In genomic region chr15:68554716-68555347, GRCh38 we compare ENCODE assay signal across 16 cellular contexts. TPM values are rescaled to one million over a fixed set of nuclear protein-coding genes. Genes with fewer than 3 reads are reported as not detected.
"Had no signal": no experiment of that assay in that cellular context is flagged by ENCODE, and none has a peak within 500 bp of the region (broad histone marks: within the 10 kb centered on the region; RNA-seq: fewer than 3 reads in every experiment).

No MANE protein-coding gene starts in this region.

- H3K9me3 Mint-ChIP-seq: dendritic cell treated with granulocyte-macrophage colony-stimulating factor and Interleukin-4, amounts not matched to agents 40 ng/mL and 50 ng/mL, for 4 days; endodermal cell; naive thymus-derived CD8-positive, alpha-beta T cell; nephron progenitor cell; stimulated activated naive CD8-positive, alpha-beta T cell treated with anti-CD3 and anti-CD28 coated beads, Interleukin-15, amount 100 ng/mL, for 72 hours had no signal

- H3K4me3 Mint-ChIP-seq: dendritic cell treated with granulocyte-macrophage colony-stimulating factor and Interleukin-4, amounts not matched to agents 40 ng/mL and 50 ng/mL, for 4 days; endodermal cell; naive thymus-derived CD8-positive, alpha-beta T cell; nephron progenitor cell; stimulated activated naive CD8-positive, alpha-beta T cell treated with anti-CD3 and anti-CD28 coated beads, Interleukin-15, amount 100 ng/mL, for 72 hours had no signal

- H3K36me3 Mint-ChIP-seq: naive thymus-derived CD8-positive, alpha-beta T cell had no signal

- H3K9me3 ChIP-seq: colonic mucosa, gastrocnemius medialis, neutrophil, suprapubic skin, transverse colon, vagina had no signal

- H3K36me3 ChIP-seq: colonic mucosa, gastrocnemius medialis, neutrophil, suprapubic skin, transverse colon, vagina had no signal

- H3K27ac ChIP-seq: colonic mucosa, epithelial cell of prostate, gastrocnemius medialis, neutrophil, parathyroid adenoma, skin epidermis, suprapubic skin, transverse colon, vagina had no signal

- ATAC-seq: esophagus mucosa; gastrocnemius medialis; naive thymus-derived CD8-positive, alpha-beta T cell had no signal

- H3K27me3 ChIP-seq: vagina had no signal

- H3K27ac Mint-ChIP-seq: dendritic cell treated with granulocyte-macrophage colony-stimulating factor and Interleukin-4, amounts not matched to agents 40 ng/mL and 50 ng/mL, for 4 days; endodermal cell; naive thymus-derived CD8-positive, alpha-beta T cell; nephron progenitor cell; progenitor cell of endocrine pancreas had no signal

- H3K4me3 ChIP-seq: colonic mucosa, gastrocnemius medialis, skin epidermis, suprapubic skin, transverse colon, vagina had no signal

- H3K4me1 ChIP-seq: colonic mucosa, parathyroid adenoma had no signal

RNA-seq across cellular contexts. Expression of gene CORO2B, which starts 24.0 kb away (rescaled TPM):
- polyA plus RNA-seq: naive thymus-derived CD8-positive, alpha-beta T cell had no signal
